ENCODE assay signal across 16 cellular contexts in genomic region chr17:62892069-62892675, GRCh38.
DNase-seq lines count a peak whose midpoint lies in the region; TF ChIP-seq lines count a peak whose summit lies in the region.
"Had no signal": no experiment of that assay in that cellular context is flagged by ENCODE, and none has a peak within 500 bp of the region (broad histone marks: within the 10 kb centered on the region; RNA-seq: fewer than 3 reads in every experiment).

No MANE protein-coding gene starts in this region.

- H3K79me1 ChIP-seq in mesendoderm (ENCODE audit: low read length) = no peaks in the 10 kb centered on the region

- no peak overlapping the region for H3K4ac ChIP-seq in mesendoderm (ENCODE audit: low read depth, low read length)

- H3K27ac Mint-ChIP-seq in brain = peak overlapping the region in 4 of 5 experiments; percentile 33 to 84 (median 60)
- no peak overlapping the region for H3K27ac Mint-ChIP-seq in activated naive CD8-positive, alpha-beta T cell treated with anti-CD3 and anti-CD28 coated beads for 36 hours
- H3K27ac Mint-ChIP-seq: CD4-positive, CD25-positive, alpha-beta regulatory T cell had no signal

- peaks cover 0 to 14% (median 0%) of the 10 kb centered on the region in 11 experiments; a peak in 3 of 22 replicates for H3K9me3 ChIP-seq in BLaER1 treated with 17β-estradiol and CSF1 and Interleukin-3, amounts not matched to agents 10 nM and 100 nM (replicated peaks in 1 of 11)
- no peaks in the 10 kb centered on the region for H3K9me3 ChIP-seq in HEK293 (ENCODE audit: control insufficient read depth, insufficient read depth, low read depth, low read length)
- no peaks in the 10 kb centered on the region for H3K9me3 ChIP-seq in uterus
- H3K9me3 ChIP-seq: sigmoid colon, vagina had no signal

- POLR2A ChIA-PET in HEK293 (lab: Yijun Ruan, JAX) = no interaction called here

- TF ChIP-seq POLR2A in uterus (IDR thresholded peaks at IDR 0.05) = no peak

- peaks cover 3 to 32% (median 24%) of the 10 kb centered on the region in 10 experiments; a peak in 18 of 20 replicates for H3K4me1 ChIP-seq in BLaER1 treated with 17β-estradiol and CSF1 and Interleukin-3, amounts not matched to agents 10 nM and 100 nM
- peaks cover 9% of the 10 kb centered on the region for H3K4me1 ChIP-seq in HEK293 (ENCODE audit: control insufficient read depth, insufficient read depth, low read length)
- peaks cover 3% of the 10 kb centered on the region for H3K4me1 ChIP-seq in mesendoderm (ENCODE audit: control insufficient read depth, low read depth, low read length)
- no peaks in the 10 kb centered on the region for H3K4me1 ChIP-seq in uterus

- H2BK120ac ChIP-seq in mesendoderm (ENCODE audit: low read depth, low read length) = no peak overlapping the region

- no peak overlapping the region for H3K23ac ChIP-seq in mesendoderm (ENCODE audit: low read length)

- TF ChIP-seq CTCF in HEK293 (tag by site-specific recombination; IDR thresholded peaks at IDR 0.05) = no peak
- no peak for TF ChIP-seq CTCF in brain (conservative IDR thresholded peaks at IDR 0.05)
- no peak for TF ChIP-seq CTCF in uterus (IDR thresholded peaks at IDR 0.05)

- peaks cover 34% of the 10 kb centered on the region for H3K4me1 Mint-ChIP-seq in brain
- H3K4me1 Mint-ChIP-seq in activated naive CD8-positive, alpha-beta T cell treated with anti-CD3 and anti-CD28 coated beads for 36 hours = peaks cover 12% of the 10 kb centered on the region

- peaks cover 0 to 10% (median 7%) of the 10 kb centered on the region in 5 experiments for H3K9me3 Mint-ChIP-seq in brain
- H3K9me3 Mint-ChIP-seq in activated naive CD8-positive, alpha-beta T cell treated with anti-CD3 and anti-CD28 coated beads for 36 hours = peaks cover 1% of the 10 kb centered on the region

- no peak overlapping the region for H2BK5ac ChIP-seq in mesendoderm (ENCODE audit: low read length)

- H3K4me3 ChIP-seq in BLaER1 treated with 17β-estradiol and CSF1 and Interleukin-3, amounts not matched to agents 10 nM and 100 nM = no peak overlapping the region
- H3K4me3 ChIP-seq in HEK293 (ENCODE audit: low read depth, low read length) = no peak overlapping the region
- no peak overlapping the region for H3K4me3 ChIP-seq in mesendoderm (ENCODE audit: low read length)
- H3K4me3 ChIP-seq in uterus = no peak overlapping the region
- H3K4me3 ChIP-seq: lung, sigmoid colon, vagina had no signal

- H3K27me3 ChIP-seq in BLaER1 treated with 17β-estradiol and CSF1 and Interleukin-3, amounts not matched to agents 10 nM and 100 nM = no peaks in the 10 kb centered on the region
- H3K27me3 ChIP-seq in mesendoderm (ENCODE audit: insufficient read depth, low read length, poor library complexity) (no peaks in the 10 kb centered on the region), uterus (no peaks in the 10 kb centered on the region)
- H3K27me3 ChIP-seq: sigmoid colon, vagina had no signal

- H3K27me3 Mint-ChIP-seq in brain = no peaks in the 10 kb centered on the region
- peaks cover 11% of the 10 kb centered on the region for H3K27me3 Mint-ChIP-seq in activated naive CD8-positive, alpha-beta T cell treated with anti-CD3 and anti-CD28 coated beads for 36 hours

- no peak overlapping the region for H2AK5ac ChIP-seq in mesendoderm (ENCODE audit: low read length)

- no peaks in the 10 kb centered on the region for H3K79me2 ChIP-seq in mesendoderm (ENCODE audit: control insufficient read depth, insufficient read depth, low read length)

- no peak overlapping the region for H2BK15ac ChIP-seq in mesendoderm (replicated peaks; ENCODE audit: low read depth)

- CTCF ChIA-PET in HEK293 (lab: Yijun Ruan, JAX) = no interaction called here

- peak overlapping the region in 4 of 11 experiments; percentile 3 to 39 (median 5); a peak in 3 of 22 replicates for H3K9ac ChIP-seq in BLaER1 treated with 17β-estradiol and CSF1 and Interleukin-3, amounts not matched to agents 10 nM and 100 nM
- no peak overlapping the region for H3K9ac ChIP-seq in mesendoderm (ENCODE audit: low read length)
- H3K9ac ChIP-seq: KMS-11 had no signal

- no peaks in the 10 kb centered on the region for H4K20me1 ChIP-seq in BLaER1 treated with 17β-estradiol and CSF1 and Interleukin-3, amounts not matched to agents 10 nM and 100 nM

- no peak for DNase-seq in mesendoderm
- DNase-seq in NCI-H1930 (lab: John Stamatoyannopoulos, UW) = no peak
- no peak for DNase-seq in uterus
- DNase-seq in Ammon's horn (ENCODE audit: low spot score) = no peak
- DNase-seq in activated naive CD8-positive, alpha-beta T cell treated with anti-CD3 and anti-CD28 coated beads for 36 hours = no peak
- DNase-seq: activated CD4-positive, alpha-beta T cell treated with anti-CD3 and anti-CD28 coated beads, Interleukin-2, amount 50 U/mL, for 1 hour; activated naive CD4-positive, alpha-beta T cell; NCI-H526 had no signal

- intact Hi-C loops in uterus (cut with DNase I; ENCODE audit: low total_unique reads) = no loop called here

- H4K5ac ChIP-seq in mesendoderm (ENCODE audit: low read length) = no peak overlapping the region

- H3K27ac ChIP-seq in BLaER1 treated with 17β-estradiol and CSF1 and Interleukin-3, amounts not matched to agents 10 nM and 100 nM = peak overlapping the region in 9 of 11 experiments; percentile 17 to 68 (median 59); a peak in 15 of 22 replicates
- no peak overlapping the region for H3K27ac ChIP-seq in HEK293 (ENCODE audit: extremely low read depth, low read depth, low read length)
- H3K27ac ChIP-seq in mesendoderm (ENCODE audit: low read depth, low read length) = no peak overlapping the region
- H3K27ac ChIP-seq in uterus = no peak overlapping the region
- H3K27ac ChIP-seq: KMS-11, vagina had no signal

- no peaks in the 10 kb centered on the region for H3K36me3 ChIP-seq in BLaER1 treated with 17β-estradiol and CSF1 and Interleukin-3, amounts not matched to agents 10 nM and 100 nM
- H3K36me3 ChIP-seq in HEK293 (ENCODE audit: control insufficient read depth in 2 of 2, insufficient read depth in 1 of 2, low read length in 2 of 2) = no peaks in the 10 kb centered on the region
- no peaks in the 10 kb centered on the region for H3K36me3 ChIP-seq in mesendoderm (ENCODE audit: control insufficient read depth, insufficient read depth, low read length)
- H3K36me3 ChIP-seq in uterus = no peaks in the 10 kb centered on the region
- H3K36me3 ChIP-seq: sigmoid colon, vagina had no signal

- H4K8ac ChIP-seq in mesendoderm (ENCODE audit: low read depth, low read length) = no peak overlapping the region

- H3K36me3 Mint-ChIP-seq in brain = no peaks in the 10 kb centered on the region
- H3K36me3 Mint-ChIP-seq in activated naive CD8-positive, alpha-beta T cell treated with anti-CD3 and anti-CD28 coated beads for 36 hours = peaks cover 2% of the 10 kb centered on the region
- H3K36me3 Mint-ChIP-seq: CD4-positive, CD25-positive, alpha-beta regulatory T cell had no signal

- H3K56ac ChIP-seq in mesendoderm (ENCODE audit: low read length) = peak overlapping the region; percentile 22

- H3K18ac ChIP-seq in mesendoderm (ENCODE audit: low read length) = no peak overlapping the region

- peak overlapping the region; percentile 20 to 68 (median 53); a peak in 19 of 22 replicates for H3K4me2 ChIP-seq in BLaER1 treated with 17β-estradiol and CSF1 and Interleukin-3, amounts not matched to agents 10 nM and 100 nM
- no peak overlapping the region for H3K4me2 ChIP-seq in mesendoderm (ENCODE audit: low read length)
- H3K4me2 ChIP-seq: KMS-11 had no signal

- no peak overlapping the region for H3K4me3 Mint-ChIP-seq in brain
- H3K4me3 Mint-ChIP-seq in activated naive CD8-positive, alpha-beta T cell treated with anti-CD3 and anti-CD28 coated beads for 36 hours = no peak overlapping the region
- H3K4me3 Mint-ChIP-seq: CD4-positive, CD25-positive, alpha-beta regulatory T cell had no signal

- WGBS in mesendoderm (ENCODE audit: extremely low coverage, insufficient coverage, low lambda C conversion rate) = no CpG with 5 or more reads among the region's 3 CpGs

TF ChIP-seq in HEK293, 187 proteins besides CTCF, POLR2A, EP300 and RAD21:
- no peak for TF ChIP-seq ZNF654 (tag by site-specific recombination; IDR thresholded peaks at IDR 0.05; ENCODE audit: low read depth)
- peak; percentile 27; the same call in 1 of the 2 replicates for TF ChIP-seq PRDM6 (tag by site-specific recombination; IDR thresholded peaks at IDR 0.05)

Comparison
In these comparisons a context has a peak if more than half of its experiments do, and no peak if none do; other contexts are left out.
1. H3K27ac ChIP-seq: peak in BLaER1 treated with 17β-estradiol and CSF1 and Interleukin-3, amounts not matched to agents 10 nM and 100 nM (9 of 11); none in HEK293 (single experiment), mesendoderm (single experiment) and uterus (0 of 2).